ENCODE assay signal across 3 cellular contexts in genomic region chr3:67414740-67415139, GRCh38.
A peak's percentile ranks its signal among the peaks of the same experiment; 100 is the strongest.
TF ChIP-seq lines count a peak whose summit lies in the region.

No MANE protein-coding gene starts in this region.

TF ChIP-seq in IMR-90, 13 proteins besides CTCF, POLR2A, EP300 and RAD21:
- no peak for TF ChIP-seq SMC3 (IDR thresholded peaks at IDR 0.05; ENCODE audit: low read depth, low read length)
- TF ChIP-seq CEBPB (IDR thresholded peaks at IDR 0.05; ENCODE audit: low read depth, low read length), result peak; percentile 70

TF ChIP-seq in H1, 55 proteins besides CTCF, POLR2A, EP300 and RAD21:
- TF ChIP-seq CEBPB (IDR thresholded peaks at IDR 0.05; ENCODE audit: low read depth, low read length) (peak; percentile 38; the same call in 1 of the 2 replicates), POLR2AphosphoS5 (IDR thresholded peaks at IDR 0.05; ENCODE audit: low read depth, low read length) (no peak)

TF ChIP-seq in HepG2, 621 proteins besides CTCF, POLR2A, EP300 and RAD21:
- peak; percentile 81; the same call in 1 of the 2 replicates for TF ChIP-seq CEBPB (IDR thresholded peaks at IDR 0.05; ENCODE audit: borderline replicate concordance, low read depth, low read length)
- TF ChIP-seq ZBED4 (CRISPR knock-in tag; IDR thresholded peaks at IDR 0.05; ENCODE audit: borderline replicate concordance), result no peak
